ENCODE assay signal across 26 cellular contexts in the genomic region with DNA sequence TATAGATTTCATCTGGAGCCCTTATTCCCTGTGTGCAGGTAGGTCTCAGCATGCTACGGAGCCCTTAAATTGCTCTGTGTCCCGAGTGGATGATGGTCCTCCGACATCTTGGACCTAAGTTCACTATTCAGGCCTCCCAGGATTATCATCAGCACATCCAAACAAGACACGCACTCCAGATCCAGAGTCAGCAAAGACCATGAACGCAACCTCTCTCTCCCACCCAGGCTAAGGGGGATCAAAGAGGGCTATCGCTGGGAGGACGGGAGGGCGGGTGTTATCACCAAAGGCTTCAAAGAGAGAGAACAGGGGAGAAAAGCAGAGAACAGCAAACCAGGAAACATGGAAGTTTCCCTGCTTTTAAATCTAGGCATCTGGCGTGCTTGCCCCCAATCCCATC.
"Had no signal": no experiment of that assay in that cellular context is flagged by ENCODE, and none has a peak within 500 bp of the region (broad histone marks: within the 10 kb centered on the region; RNA-seq: fewer than 3 reads in every experiment).

No MANE protein-coding gene starts in this region.

- H3K27ac Mint-ChIP-seq: naive thymus-derived CD8-positive, alpha-beta T cell; natural killer cell treated with Interleukin-12 subunit alpha and Interleukin-12 subunit beta and Interleukin-15 and Interleukin-18, amount 100 ng/mL, for 72 hours; nephron progenitor cell; progenitor cell of endocrine pancreas; stimulated activated effector memory CD8-positive, alpha-beta T cell treated with anti-CD3 and anti-CD28 coated beads, Interleukin-12 subunit alpha, Interleukin-12 subunit beta, amount 100 ng/mL, for 72 hours; stimulated activated naive B cell treated with anti-CD40 and anti-IgM and Interleukin-4, amounts not matched to agents 10 μg/mL and 1 μg/mL and 100 μg/mL, for 72 hours; stimulated activated naive CD8-positive, alpha-beta T cell treated with anti-CD3 and anti-CD28 coated beads, Interleukin-15, Interleukin-2, amounts not matched to agents 100 ng/mL and 50 ng/mL, for 24 hours had no signal

- ATAC-seq: naive thymus-derived CD8-positive, alpha-beta T cell; natural killer cell treated with Interleukin-12 subunit alpha and Interleukin-12 subunit beta and Interleukin-15 and Interleukin-18, amount 100 ng/mL, for 72 hours; psoas muscle; right cardiac atrium; right lobe of liver; stimulated activated effector memory CD8-positive, alpha-beta T cell treated with anti-CD3 and anti-CD28 coated beads, Interleukin-12 subunit alpha, Interleukin-12 subunit beta, amount 100 ng/mL, for 72 hours; stimulated activated naive B cell treated with anti-CD40 and anti-IgM and Interleukin-4, amounts not matched to agents 10 μg/mL and 1 μg/mL and 100 μg/mL, for 72 hours; upper lobe of right lung had no signal

- H3K27me3 Mint-ChIP-seq: progenitor cell of endocrine pancreas had no signal

- DNase-seq: naive thymus-derived CD8-positive, alpha-beta T cell; nephron progenitor cell; nucleus accumbens; ovary; posterior cingulate gyrus; psoas muscle; right cardiac atrium; right lobe of liver; sigmoid colon; small intestine; stimulated activated CD4-positive, alpha-beta T cell treated with anti-CD3 and anti-CD28 coated beads, Interleukin-15, amount 100 ng/mL, for 24 hours; stimulated activated CD4-positive, alpha-beta T cell treated with anti-CD3 and anti-CD28 coated beads, Interleukin-2, amount 100 ng/mL, for 24 hours; stimulated activated CD4-positive, alpha-beta T cell treated with anti-CD3 and anti-CD28 coated beads, Interleukin-2, amount 100 ng/mL, for 48 hours; stimulated activated CD4-positive, alpha-beta T cell treated with anti-CD3 and anti-CD28 coated beads, Interleukin-4, amount 100 ng/mL, for 24 hours; stimulated activated naive B cell treated with anti-CD40 and anti-IgM and Interleukin-4, amounts not matched to agents 10 μg/mL and 1 μg/mL and 100 μg/mL, for 72 hours; stimulated activated naive CD4-positive, alpha-beta T cell treated with Interleukin-2 at 50 U/mL for 16 hours; stomach; thyroid gland; trophoblast cell; upper lobe of right lung; uterus had no signal

- H3K9me3 Mint-ChIP-seq: natural killer cell treated with Interleukin-12 subunit alpha and Interleukin-12 subunit beta and Interleukin-15 and Interleukin-18, amount 100 ng/mL, for 72 hours had no signal

- H3K36me3 Mint-ChIP-seq: naive thymus-derived CD8-positive, alpha-beta T cell; natural killer cell treated with Interleukin-12 subunit alpha and Interleukin-12 subunit beta and Interleukin-15 and Interleukin-18, amount 100 ng/mL, for 72 hours; stimulated activated effector memory CD8-positive, alpha-beta T cell treated with anti-CD3 and anti-CD28 coated beads, Interleukin-12 subunit alpha, Interleukin-12 subunit beta, amount 100 ng/mL, for 72 hours; stimulated activated naive B cell treated with anti-CD40 and anti-IgM and Interleukin-4, amounts not matched to agents 10 μg/mL and 1 μg/mL and 100 μg/mL, for 72 hours had no signal

- H3K4me3 Mint-ChIP-seq: naive thymus-derived CD8-positive, alpha-beta T cell; natural killer cell treated with Interleukin-12 subunit alpha and Interleukin-12 subunit beta and Interleukin-15 and Interleukin-18, amount 100 ng/mL, for 72 hours; nephron progenitor cell; neural crest cell; stimulated activated effector memory CD8-positive, alpha-beta T cell treated with anti-CD3 and anti-CD28 coated beads, Interleukin-12 subunit alpha, Interleukin-12 subunit beta, amount 100 ng/mL, for 72 hours; stimulated activated naive B cell treated with anti-CD40 and anti-IgM and Interleukin-4, amounts not matched to agents 10 μg/mL and 1 μg/mL and 100 μg/mL, for 72 hours; stimulated activated naive CD8-positive, alpha-beta T cell treated with anti-CD3 and anti-CD28 coated beads, Interleukin-15, Interleukin-2, amounts not matched to agents 100 ng/mL and 50 ng/mL, for 24 hours had no signal

- H3K4me1 Mint-ChIP-seq: naive thymus-derived CD8-positive, alpha-beta T cell; nephron progenitor cell; neural crest cell; stimulated activated effector memory CD8-positive, alpha-beta T cell treated with anti-CD3 and anti-CD28 coated beads, Interleukin-12 subunit alpha, Interleukin-12 subunit beta, amount 100 ng/mL, for 72 hours; stimulated activated naive B cell treated with anti-CD40 and anti-IgM and Interleukin-4, amounts not matched to agents 10 μg/mL and 1 μg/mL and 100 μg/mL, for 72 hours had no signal
